In the genomic region with DNA sequence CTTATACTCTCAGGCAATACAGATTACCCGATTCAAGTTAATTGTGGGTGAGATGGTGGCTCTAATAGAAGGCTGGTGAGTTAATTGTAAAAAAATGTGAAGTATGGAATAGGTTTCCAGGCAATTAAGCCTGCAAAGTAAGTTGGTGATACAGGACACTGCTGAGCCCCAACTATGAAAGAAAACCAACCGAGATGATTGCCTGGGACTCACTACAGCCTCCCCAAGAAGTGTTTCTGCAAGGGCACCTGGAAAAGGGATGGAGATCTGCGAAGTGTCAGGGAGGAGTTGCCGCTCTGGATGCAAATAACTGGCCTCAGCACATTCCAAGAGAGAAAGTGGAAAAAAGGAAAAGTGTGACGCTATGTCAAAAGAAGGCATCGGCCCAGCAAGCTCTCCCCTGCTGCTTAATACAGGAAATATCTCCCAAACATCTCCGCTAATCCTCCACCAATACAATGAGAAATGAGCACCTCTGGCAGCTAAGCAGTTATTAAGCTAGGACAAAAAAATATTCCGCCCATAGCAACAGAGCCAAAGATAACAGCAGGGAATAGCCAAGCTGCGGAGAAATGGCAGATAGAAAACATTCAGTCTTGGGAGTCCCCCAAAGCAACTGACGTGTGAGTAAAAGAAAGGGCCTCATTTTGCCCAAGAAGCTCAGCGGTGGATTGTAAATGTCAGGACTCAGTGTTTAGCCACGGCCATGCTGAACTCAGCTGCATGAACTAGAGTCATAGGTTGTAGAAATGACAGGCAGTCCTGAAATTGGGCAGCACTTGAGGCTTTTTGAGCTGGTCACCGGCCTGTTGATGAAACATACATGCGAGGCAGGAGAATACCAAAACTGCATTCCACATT, we compare ENCODE assay signal across 12 cellular contexts.
DNase-seq lines count a peak whose midpoint lies in the region; ATAC-seq, FAIRE-seq and TF ChIP-seq lines count a peak whose summit lies in the region.
"Had no signal": no experiment of that assay in that cellular context is flagged by ENCODE, and none has a peak within 500 bp of the region (broad histone marks: within the 10 kb centered on the region; RNA-seq: fewer than 3 reads in every experiment).

No MANE protein-coding gene starts in this region.

- FAIRE-seq in HTR-8/SVneo (lab: Jason Lieb, UNC) = no peak
- FAIRE-seq: H1 had no signal

- H3K4me1 ChIP-seq in right cardiac atrium (ENCODE audit: control insufficient read depth, insufficient read depth, low read length) = peaks cover 6% of the 10 kb centered on the region

- peak; percentile 52 for DNase-seq in GM03348 (ENCODE audit: low spot score)
- peak; percentile 78 for DNase-seq in astrocyte of the cerebellum (ENCODE audit: low read depth)
- DNase-seq in right cardiac atrium = peak in 2 of 3 donors; percentile 32 to 60
- peak; percentile 71 for DNase-seq in retinal pigment epithelial cell (ENCODE audit: low read depth)
- no peak for DNase-seq in NCI-H1092 (lab: John Stamatoyannopoulos, UW)
- no peak for DNase-seq in HTR-8/SVneo (ENCODE audit: insufficient read length, low spot score)
- no peak for DNase-seq in cerebellar nuclear complex (lab: John Stamatoyannopoulos, UW)
- DNase-seq: CD8-positive, alpha-beta memory T cell; NCI-H2171 had no signal

- H3K9me3 ChIP-seq in right cardiac atrium (ENCODE audit: control insufficient read depth, low read length) = no peaks in the 10 kb centered on the region

- H3K4me3 ChIP-seq in astrocyte of the cerebellum (ENCODE audit: low read depth, low read length) = no peak overlapping the region
- H3K4me3 ChIP-seq in right cardiac atrium (ENCODE audit: low read length) = no peak overlapping the region
- peak overlapping the region; percentile 28 for H3K4me3 ChIP-seq in retinal pigment epithelial cell (ENCODE audit: low read length)

- H3K27ac ChIP-seq in right cardiac atrium (ENCODE audit: low read length) = peak overlapping the region; percentile 73

- 37% methylated on average over 14 of the region's 14 CpGs for WGBS in right cardiac atrium

- in situ Hi-C loops in astrocyte of the cerebellum (cut with HindIII; ENCODE audit: low sequenced_read_pairs) = no loop called here

- TF ChIP-seq CTCF in astrocyte of the cerebellum (IDR thresholded peaks at IDR 0.05; ENCODE audit: low read depth, low read length, missing control alignments) (no peak), retinal pigment epithelial cell (conservative IDR thresholded peaks at IDR 0.05; ENCODE audit: low read depth, low read length) (no peak)

- peak; percentile 86 to 91 for ATAC-seq in right cardiac atrium
- no peak for ATAC-seq in HG02798 (IDR thresholded peaks at IDR 0.05; ENCODE audit: poor library complexity, unreplicated experiment)
- ATAC-seq: left lobe of liver had no signal

- H3K27me3 ChIP-seq in right cardiac atrium (ENCODE audit: control insufficient read depth, insufficient read depth) = no peaks in the 10 kb centered on the region

- intact Hi-C loops in right cardiac atrium (cut with DNase I) = no loop called here

Comparison
In these comparisons a context has a peak if more than half of its experiments do, and no peak if none do; other contexts are left out.
1. DNase-seq: peak in GM03348 (single experiment), astrocyte of the cerebellum (single experiment), right cardiac atrium (2 of 3) and retinal pigment epithelial cell (single experiment); none in NCI-H1092 (single experiment), HTR-8/SVneo (single experiment) and cerebellar nuclear complex (0 of 2).